ENCODE assay signal across 2 cellular contexts in the genomic region with DNA sequence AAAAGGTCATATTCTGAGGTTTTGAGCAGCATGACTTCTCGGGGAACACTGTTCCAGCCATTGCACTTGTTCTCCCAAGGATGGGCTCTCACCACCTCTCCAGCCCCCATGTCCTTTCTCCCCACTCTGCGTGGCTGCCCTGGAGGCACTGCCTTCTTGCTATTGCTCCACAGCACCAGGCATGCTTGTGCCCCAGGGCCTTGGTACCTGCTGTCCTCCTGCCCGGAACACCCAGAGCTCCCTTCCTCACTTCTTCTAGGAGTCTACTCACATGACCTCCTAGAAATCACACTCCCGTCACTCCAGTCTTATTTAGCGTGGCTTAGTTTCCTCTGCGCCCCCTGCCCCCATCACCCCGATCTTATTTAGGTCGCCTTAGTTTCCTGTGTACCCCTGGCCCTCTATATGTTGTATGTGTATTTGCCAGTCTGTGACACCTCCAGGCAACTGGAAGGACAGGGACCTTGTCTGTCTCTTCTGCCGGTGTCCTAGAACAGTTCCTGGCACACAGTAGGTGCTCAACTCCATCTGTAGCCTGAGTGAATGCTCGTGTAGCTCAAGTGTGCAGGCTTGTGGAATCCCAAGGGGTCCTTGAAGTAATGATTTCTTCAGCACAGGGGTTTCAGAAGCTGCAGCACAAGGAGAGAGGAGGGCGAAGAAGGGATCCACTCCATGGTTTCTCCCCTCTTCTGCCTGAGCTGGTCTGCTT.
TF ChIP-seq lines count a peak whose summit lies in the region.

No MANE protein-coding gene starts in this region.

TF ChIP-seq in GM23338, 12 proteins besides CTCF, POLR2A, EP300 and RAD21 (continued from another document):
- no peak for TF ChIP-seq ZNF462 (CRISPR knock-in tag; IDR thresholded peaks at IDR 0.05)
- no peak for TF ChIP-seq POLR2AphosphoS5 (IDR thresholded peaks at IDR 0.05; ENCODE audit: low read depth)
- TF ChIP-seq, protein P1, sequence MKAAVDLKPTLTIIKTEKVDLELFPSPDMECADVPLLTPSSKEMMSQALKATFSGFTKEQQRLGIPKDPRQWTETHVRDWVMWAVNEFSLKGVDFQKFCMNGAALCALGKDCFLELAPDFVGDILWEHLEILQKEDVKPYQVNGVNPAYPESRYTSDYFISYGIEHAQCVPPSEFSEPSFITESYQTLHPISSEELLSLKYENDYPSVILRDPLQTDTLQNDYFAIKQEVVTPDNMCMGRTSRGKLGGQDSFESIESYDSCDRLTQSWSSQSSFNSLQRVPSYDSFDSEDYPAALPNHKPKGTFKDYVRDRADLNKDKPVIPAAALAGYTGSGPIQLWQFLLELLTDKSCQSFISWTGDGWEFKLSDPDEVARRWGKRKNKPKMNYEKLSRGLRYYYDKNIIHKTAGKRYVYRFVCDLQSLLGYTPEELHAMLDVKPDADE (IDR thresholded peaks at IDR 0.05) = no peak
- no peak for TF ChIP-seq NANOG (IDR thresholded peaks at IDR 0.05; ENCODE audit: borderline replicate concordance)
- TF ChIP-seq REST (IDR thresholded peaks at IDR 0.05; ENCODE audit: unreplicated experiment) = no peak
- TF ChIP-seq EZH2 (IDR thresholded peaks at IDR 0.05; ENCODE audit: low read depth, unreplicated experiment) = no peak
- no peak for TF ChIP-seq ZNF114 (CRISPR knock-in tag; IDR thresholded peaks at IDR 0.05)
- TF ChIP-seq EZH2phosphoT487 (IDR thresholded peaks at IDR 0.05; ENCODE audit: unreplicated experiment) = no peak

TF ChIP-seq in SK-N-SH treated with all-trans-retinoic acid at 6 μM for 48 hours, 23 proteins besides CTCF, POLR2A, EP300 and RAD21 (continued from another document):
- TF ChIP-seq TSHZ2 (CRISPR knock-in tag; IDR thresholded peaks at IDR 0.05) = no peak
- TF ChIP-seq ZFP30 (CRISPR knock-in tag; IDR thresholded peaks at IDR 0.05) = no peak
- TF ChIP-seq ZC3H10 (CRISPR knock-in tag; IDR thresholded peaks at IDR 0.05) = no peak
- TF ChIP-seq TOX (CRISPR knock-in tag; IDR thresholded peaks at IDR 0.05; ENCODE audit: borderline replicate concordance) = no peak
- TF ChIP-seq, protein P2, sequence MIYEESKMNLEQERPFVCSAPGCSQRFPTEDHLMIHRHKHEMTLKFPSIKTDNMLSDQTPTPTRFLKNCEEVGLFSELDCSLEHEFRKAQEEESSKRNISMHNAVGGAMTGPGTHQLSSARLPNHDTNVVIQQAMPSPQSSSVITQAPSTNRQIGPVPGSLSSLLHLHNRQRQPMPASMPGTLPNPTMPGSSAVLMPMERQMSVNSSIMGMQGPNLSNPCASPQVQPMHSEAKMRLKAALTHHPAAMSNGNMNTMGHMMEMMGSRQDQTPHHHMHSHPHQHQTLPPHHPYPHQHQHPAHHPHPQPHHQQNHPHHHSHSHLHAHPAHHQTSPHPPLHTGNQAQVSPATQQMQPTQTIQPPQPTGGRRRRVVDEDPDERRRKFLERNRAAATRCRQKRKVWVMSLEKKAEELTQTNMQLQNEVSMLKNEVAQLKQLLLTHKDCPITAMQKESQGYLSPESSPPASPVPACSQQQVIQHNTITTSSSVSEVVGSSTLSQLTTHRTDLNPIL (CRISPR knock-in tag; IDR thresholded peaks at IDR 0.05; ENCODE audit: low read depth) = no peak
- no peak for TF ChIP-seq PATZ1 (CRISPR knock-in tag; IDR thresholded peaks at IDR 0.05; ENCODE audit: borderline replicate concordance)
- TF ChIP-seq ZNF8 (CRISPR knock-in tag; IDR thresholded peaks at IDR 0.05) = no peak
- TF ChIP-seq ESRRG (CRISPR knock-in tag; IDR thresholded peaks at IDR 0.05) = no peak
- TF ChIP-seq CSDC2 (CRISPR knock-in tag; IDR thresholded peaks at IDR 0.05) = no peak
- TF ChIP-seq ZNF565 (CRISPR knock-in tag; conservative IDR thresholded peaks at IDR 0.05; ENCODE audit: low read depth) = no peak
- TF ChIP-seq ZFP3 (CRISPR knock-in tag; IDR thresholded peaks at IDR 0.05) = no peak
- no peak for TF ChIP-seq GLIS3 (CRISPR knock-in tag; IDR thresholded peaks at IDR 0.05)
- no peak for TF ChIP-seq POU6F1 (CRISPR knock-in tag; IDR thresholded peaks at IDR 0.05; ENCODE audit: borderline replicate concordance, low read depth)
